In the genomic region with DNA sequence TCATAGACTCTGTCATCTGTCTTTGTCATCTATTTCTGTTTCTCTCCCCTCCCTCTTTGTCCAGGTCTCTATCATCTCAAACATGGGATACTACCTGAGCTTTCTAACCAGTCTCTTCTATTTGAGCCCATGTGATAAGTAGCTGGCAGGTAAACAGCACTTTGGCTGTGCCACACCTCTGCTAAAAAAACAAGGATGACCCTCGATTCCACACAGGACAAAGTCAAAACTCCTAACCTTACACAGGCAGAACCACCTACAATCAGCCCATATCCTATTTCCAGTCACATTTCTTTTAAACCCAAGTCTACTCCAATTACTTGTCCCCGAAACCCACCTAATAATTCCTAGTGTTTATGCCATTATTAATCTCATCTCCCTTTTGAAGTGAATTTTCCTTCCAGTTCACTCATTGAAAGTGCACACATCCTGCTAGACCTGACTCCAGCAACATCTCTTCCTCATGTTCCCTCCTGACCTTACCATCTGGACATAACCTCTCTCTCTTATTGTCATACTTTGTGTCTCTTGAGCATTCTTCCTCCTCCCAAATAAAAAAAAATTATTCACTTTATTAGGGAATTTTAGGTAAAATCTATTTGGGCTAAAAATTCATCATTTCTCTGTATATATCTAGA, we compare ENCODE assay signal across 35 cellular contexts.
"Had no signal": no experiment of that assay in that cellular context is flagged by ENCODE, and none has a peak within 500 bp of the region (broad histone marks: within the 10 kb centered on the region; RNA-seq: fewer than 3 reads in every experiment).

No MANE protein-coding gene starts in this region.

- H3K9ac ChIP-seq: KMS-11 had no signal

- H3K4me2 ChIP-seq: KMS-11 had no signal

- H3K27me3 ChIP-seq: MG63 had no signal

- H3K4me3 ChIP-seq: MG63 had no signal

- DNase-seq: Karpas-422, Kasumi-1, MG63, MM.1S, NCI-H1048, NCI-H1092, NCI-H1092 treated with DMSO at 0.1 percent for 48 hours, NCI-H1105, NCI-H1105 treated with DMSO at 0.1 percent for 48 hours, NCI-H1417, NCI-H1417 treated with DMSO at 0.1 percent for 48 hours, NCI-H1436, NCI-H1436 treated with DMSO at 0.1 percent for 48 hours, NCI-H146, NCI-H1694, NCI-H1694 treated with DMSO at 0.1 percent for 48 hours, NCI-H187, NCI-H187 treated with DMSO at 0.1 percent for 48 hours, NCI-H1930, NCI-H2029, NCI-H2029 treated with DMSO at 0.1 percent for 48 hours, NCI-H2081, NCI-H2081 treated with DMSO at 0.1 percent for 48 hours, NCI-H2107, NCI-H2171, NCI-H2171 treated with DMSO at 0.1 percent for 48 hours, NCI-H2227 treated with DMSO at 0.1 percent for 48 hours, NCI-H226, NCI-H345, NCI-H446, NCI-H446 treated with DMSO at 0.1 percent for 48 hours, NCI-H510A, NCI-H510A treated with DMSO at 0.1 percent for 48 hours, NCI-H524 had no signal

- H3K27ac ChIP-seq: KMS-11 had no signal

- H3K36me3 ChIP-seq: MG63 had no signal

- H3K9me3 ChIP-seq: MG63 had no signal
